Comparison of ENCODE assay signal across 27 cellular contexts in genomic region chr15:78197632-78198031, GRCh38. TPM values are rescaled to one million over a fixed set of nuclear protein-coding genes. Genes with fewer than 3 reads are reported as not detected.
"Had no signal": no experiment of that assay in that cellular context is flagged by ENCODE, and none has a peak within 500 bp of the region (broad histone marks: within the 10 kb centered on the region; RNA-seq: fewer than 3 reads in every experiment).

No MANE protein-coding gene starts in this region.

- H3K4me1 ChIP-seq: adrenal gland, gastroesophageal sphincter, upper lobe of left lung had no signal

- H3K27me3 Mint-ChIP-seq: activated CD8-positive, alpha-beta T cell treated with anti-CD3 and anti-CD28 coated beads for 36 hours; activated naive CD8-positive, alpha-beta T cell; central memory CD8-positive, alpha-beta T cell had no signal

- H3K9me3 Mint-ChIP-seq: activated CD4-positive, alpha-beta T cell treated with anti-CD3 and anti-CD28 coated beads, Interleukin-2, amount 10 ng/mL, durations not matched to agents 24 days and 14 days; activated CD8-positive, alpha-beta T cell treated with anti-CD3 and anti-CD28 coated beads for 36 hours; central memory CD8-positive, alpha-beta T cell; mesothelial cell of epicardium; natural killer cell had no signal

- H3K27ac Mint-ChIP-seq: activated CD4-positive, alpha-beta T cell treated with anti-CD3 and anti-CD28 coated beads, Interleukin-2, amount 10 ng/mL, durations not matched to agents 24 days and 14 days; activated CD8-positive, alpha-beta memory T cell treated with anti-CD3 and anti-CD28 coated beads, Interleukin-2, amount 10 ng/mL, durations not matched to agents 7 days and 5 days; activated CD8-positive, alpha-beta T cell treated with anti-CD3 and anti-CD28 coated beads for 36 hours; activated naive CD8-positive, alpha-beta T cell; mesothelial cell of epicardium; natural killer cell; progenitor cell of endocrine pancreas had no signal

- H3K9me3 ChIP-seq: adrenal gland, gastroesophageal sphincter, spleen, upper lobe of left lung had no signal

- H3K36me3 ChIP-seq: adrenal gland, gastroesophageal sphincter, spleen, upper lobe of left lung had no signal

- H3K4me3 ChIP-seq: adrenal gland, gastroesophageal sphincter, spleen, upper lobe of left lung had no signal

- H3K4me1 Mint-ChIP-seq: activated CD8-positive, alpha-beta memory T cell treated with anti-CD3 and anti-CD28 coated beads, Interleukin-2, amount 10 ng/mL, durations not matched to agents 7 days and 5 days; central memory CD8-positive, alpha-beta T cell; mesothelial cell of epicardium; natural killer cell had no signal

- H3K27me3 ChIP-seq: adrenal gland, gastroesophageal sphincter, spleen, upper lobe of left lung had no signal

- H3K4me3 Mint-ChIP-seq: activated CD4-positive, alpha-beta T cell treated with anti-CD3 and anti-CD28 coated beads, Interleukin-2, amount 10 ng/mL, durations not matched to agents 24 days and 14 days; activated CD8-positive, alpha-beta memory T cell treated with anti-CD3 and anti-CD28 coated beads, Interleukin-2, amount 10 ng/mL, durations not matched to agents 7 days and 5 days; activated CD8-positive, alpha-beta T cell treated with anti-CD3 and anti-CD28 coated beads for 36 hours; activated naive CD8-positive, alpha-beta T cell; central memory CD8-positive, alpha-beta T cell; mesothelial cell of epicardium; natural killer cell had no signal

- ATAC-seq: activated CD8-positive, alpha-beta memory T cell treated with anti-CD3 and anti-CD28 coated beads, Interleukin-2, amount 10 ng/mL, durations not matched to agents 7 days and 5 days; activated CD8-positive, alpha-beta T cell treated with anti-CD3 and anti-CD28 coated beads for 36 hours; gastroesophageal sphincter; left ventricle myocardium superior; natural killer cell had no signal

- H3K36me3 Mint-ChIP-seq: activated CD8-positive, alpha-beta memory T cell treated with anti-CD3 and anti-CD28 coated beads, Interleukin-2, amount 10 ng/mL, durations not matched to agents 7 days and 5 days; activated naive CD8-positive, alpha-beta T cell; mesothelial cell of epicardium; natural killer cell had no signal

- DNase-seq: activated CD4-positive, alpha-beta T cell treated with anti-CD3 and anti-CD28 coated beads, Interleukin-2, amount 10 ng/mL, durations not matched to agents 24 days and 14 days; activated CD4-positive, CD25-positive, alpha-beta regulatory T cell; activated CD8-positive, alpha-beta memory T cell treated with anti-CD3 and anti-CD28 coated beads, Interleukin-2, amount 10 ng/mL, durations not matched to agents 7 days and 5 days; activated CD8-positive, alpha-beta T cell treated with anti-CD3 and anti-CD28 coated beads for 36 hours; activated naive CD4-positive, alpha-beta T cell; activated T-cell treated with anti-CD3 and anti-CD28 coated beads, Interleukin-2, amount 50 U/mL, for 1 hour; cortex of kidney; hypothalamus; left ventricle myocardium superior; mammary epithelial cell; natural killer cell; spleen; stimulated activated CD4-positive, alpha-beta T cell treated with anti-CD3 and anti-CD28 coated beads, Interleukin-4, amount 100 ng/mL, for 1 hour; stimulated activated naive CD4-positive, alpha-beta T cell treated with Interleukin-2 at 50 U/mL for 16 hours; T-helper 9 cell had no signal

- H3K27ac ChIP-seq: adrenal gland, epithelial cell of prostate, gastroesophageal sphincter, spleen, upper lobe of left lung had no signal

RNA-seq across cellular contexts. Expression of gene ACSBG1, which starts 36.7 kb away (rescaled TPM):
- total RNA-seq: activated CD4-positive, alpha-beta T cell treated with anti-CD3 and anti-CD28 coated beads, Interleukin-2, amount 10 ng/mL, durations not matched to agents 24 days and 14 days; astrocyte; osteocyte; progenitor cell of endocrine pancreas; subcutaneous adipose tissue; T-helper 1 cell treated with Interleukin-12 subunit alpha and Interleukin-12 subunit beta and Interleukin-4 antibody, amounts not matched to agents 30 ng/mL and 1 ng/mL, for 36 hours had no signal
